Comparison of ENCODE assay signal across 1 cellular context in the genomic region with DNA sequence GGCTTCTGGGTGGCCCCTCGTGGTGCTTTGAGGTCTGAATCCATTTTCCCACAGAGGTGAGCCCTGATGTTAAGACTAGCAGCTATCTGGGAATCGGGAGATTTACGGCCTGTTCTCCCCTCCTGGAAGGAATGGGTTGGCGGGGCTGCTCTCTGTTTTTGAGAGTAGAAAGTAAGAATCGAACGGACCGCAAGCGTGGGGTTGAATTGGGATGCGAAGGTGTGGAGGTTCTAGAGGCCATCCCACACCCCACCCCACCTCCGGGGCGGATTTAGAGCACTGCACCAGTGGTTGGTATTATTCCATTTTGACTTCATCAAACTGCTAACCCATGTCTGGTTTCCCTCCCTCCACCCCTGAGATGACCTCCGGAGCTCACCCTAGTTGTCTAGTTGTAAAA.
TF ChIP-seq lines count a peak whose summit lies in the region.

No MANE protein-coding gene starts in this region.

TF ChIP-seq in SK-N-SH, 30 proteins besides CTCF, POLR2A, EP300 and RAD21 (continued from another document):
- TF ChIP-seq REST (IDR thresholded peaks at IDR 0.05; ENCODE audit: low read depth, low read length) (no peak), TAF1 (IDR thresholded peaks at IDR 0.05; ENCODE audit: borderline replicate concordance, low read depth, low read length) (no peak), MXI1 (IDR thresholded peaks at IDR 0.05; ENCODE audit: low read depth, low read length) (no peak), GABPA (IDR thresholded peaks at IDR 0.05; ENCODE audit: low read depth) (no peak), EZH2phosphoT487 (IDR thresholded peaks at IDR 0.05; ENCODE audit: borderline replicate concordance, low read depth) (no peak), GATA2 (CRISPR knock-in tag; IDR thresholded peaks at IDR 0.05) (no peak), FOXM1 (IDR thresholded peaks at IDR 0.05; ENCODE audit: low read depth) (no peak), CHD2 (IDR thresholded peaks at IDR 0.05; ENCODE audit: low read length, partially characterized antibody) (no peak), SIN3A (IDR thresholded peaks at IDR 0.05; ENCODE audit: borderline replicate concordance, low read depth, low read length) (no peak), ELF1 (IDR thresholded peaks at IDR 0.05) (no peak), NFIC (IDR thresholded peaks at IDR 0.05; ENCODE audit: borderline replicate concordance) (no peak), TEAD4 (IDR thresholded peaks at IDR 0.05; ENCODE audit: borderline replicate concordance, insufficient read depth) (no peak), RCOR1 (IDR thresholded peaks at IDR 0.05; ENCODE audit: low read length) (no peak), FOSL2 (IDR thresholded peaks at IDR 0.05; ENCODE audit: borderline replicate concordance, low read depth) (no peak)
